Comparison of ENCODE assay signal across 18 cellular contexts in the genomic region with DNA sequence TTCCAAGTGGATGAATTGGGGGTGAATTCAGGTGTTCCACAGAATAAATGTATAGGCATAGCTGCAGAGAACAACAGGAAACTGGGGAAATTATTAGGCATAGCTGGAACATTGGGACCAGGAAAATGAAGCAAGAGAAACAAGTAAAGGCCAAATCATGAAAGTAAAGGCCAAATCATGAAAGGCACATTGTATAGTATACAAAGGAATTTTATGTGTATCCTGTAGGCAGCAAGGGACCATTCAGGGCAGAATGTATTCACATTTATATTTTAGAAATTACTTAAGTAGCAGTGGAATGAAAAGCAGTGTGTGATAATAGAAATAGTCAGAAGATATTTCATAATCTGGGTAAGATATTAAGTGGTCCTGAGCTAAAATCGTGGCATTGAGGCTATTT.
DNase-seq lines count a peak whose midpoint lies in the region; ATAC-seq lines count a peak whose summit lies in the region.
"Had no signal": no experiment of that assay in that cellular context is flagged by ENCODE, and none has a peak within 500 bp of the region (broad histone marks: within the 10 kb centered on the region; RNA-seq: fewer than 3 reads in every experiment).

No MANE protein-coding gene starts in this region.

- peak overlapping the region; percentile 88 for H3K27ac Mint-ChIP-seq in activated naive CD4-positive, alpha-beta T cell treated with anti-CD3 and anti-CD28 coated beads, Interleukin-2, amount 50 U/mL, for 24 hours
- H3K27ac Mint-ChIP-seq in activated naive CD4-positive, alpha-beta T cell treated with anti-CD3 and anti-CD28 coated beads, Interleukin-2, amount 10 ng/mL, durations not matched to agents 7 days and 5 days = no peak overlapping the region
- peak overlapping the region; percentile 68 for H3K27ac Mint-ChIP-seq in activated naive CD8-positive, alpha-beta T cell treated with anti-CD3 and anti-CD28 coated beads for 36 hours
- peak overlapping the region; percentile 81 for H3K27ac Mint-ChIP-seq in stimulated activated memory B cell treated with anti-CD40 and anti-IgM and Interleukin-4, amounts not matched to agents 10 μg/mL and 1 μg/mL and 100 μg/mL, for 72 hours
- H3K27ac Mint-ChIP-seq: CD8-positive, alpha-beta T cell had no signal

- CTCF ChIA-PET in activated naive CD4-positive, alpha-beta T cell treated with anti-CD3 and anti-CD28 coated beads, Interleukin-2, amount 10 ng/mL, durations not matched to agents 7 days and 5 days (lab: Charles Lee) = interaction anchor here (1.6 kb wide), 1 partner anchor 10 kb away, joined by 5 read pairs; no protein-coding TSS in a partner anchor

- H3K36me3 Mint-ChIP-seq in activated naive CD4-positive, alpha-beta T cell treated with anti-CD3 and anti-CD28 coated beads, Interleukin-2, amount 50 U/mL, for 24 hours = peaks cover 21% of the 10 kb centered on the region
- peaks cover 19% of the 10 kb centered on the region for H3K36me3 Mint-ChIP-seq in activated naive CD4-positive, alpha-beta T cell treated with anti-CD3 and anti-CD28 coated beads, Interleukin-2, amount 10 ng/mL, durations not matched to agents 7 days and 5 days
- H3K36me3 Mint-ChIP-seq in activated naive CD8-positive, alpha-beta T cell treated with anti-CD3 and anti-CD28 coated beads for 36 hours = peaks cover 36% of the 10 kb centered on the region
- H3K36me3 Mint-ChIP-seq in stimulated activated memory B cell treated with anti-CD40 and anti-IgM and Interleukin-4, amounts not matched to agents 10 μg/mL and 1 μg/mL and 100 μg/mL, for 72 hours = peaks cover 27% of the 10 kb centered on the region
- H3K36me3 Mint-ChIP-seq: CD8-positive, alpha-beta T cell had no signal

- H3K9me3 Mint-ChIP-seq in activated naive CD4-positive, alpha-beta T cell treated with anti-CD3 and anti-CD28 coated beads, Interleukin-2, amount 50 U/mL, for 24 hours = peaks cover 4% of the 10 kb centered on the region
- H3K9me3 Mint-ChIP-seq in activated naive CD4-positive, alpha-beta T cell treated with anti-CD3 and anti-CD28 coated beads, Interleukin-2, amount 10 ng/mL, durations not matched to agents 7 days and 5 days = no peaks in the 10 kb centered on the region
- H3K9me3 Mint-ChIP-seq in activated naive CD8-positive, alpha-beta T cell treated with anti-CD3 and anti-CD28 coated beads for 36 hours = peaks cover 2% of the 10 kb centered on the region
- H3K9me3 Mint-ChIP-seq in stimulated activated memory B cell treated with anti-CD40 and anti-IgM and Interleukin-4, amounts not matched to agents 10 μg/mL and 1 μg/mL and 100 μg/mL, for 72 hours = peaks cover 6% of the 10 kb centered on the region
- H3K9me3 Mint-ChIP-seq: CD8-positive, alpha-beta T cell had no signal

- no peak overlapping the region for H3K4me3 Mint-ChIP-seq in activated naive CD4-positive, alpha-beta T cell treated with anti-CD3 and anti-CD28 coated beads, Interleukin-2, amount 50 U/mL, for 24 hours
- H3K4me3 Mint-ChIP-seq in activated naive CD4-positive, alpha-beta T cell treated with anti-CD3 and anti-CD28 coated beads, Interleukin-2, amount 10 ng/mL, durations not matched to agents 7 days and 5 days = no peak overlapping the region
- no peak overlapping the region for H3K4me3 Mint-ChIP-seq in activated naive CD8-positive, alpha-beta T cell treated with anti-CD3 and anti-CD28 coated beads for 36 hours
- H3K4me3 Mint-ChIP-seq in stimulated activated memory B cell treated with anti-CD40 and anti-IgM and Interleukin-4, amounts not matched to agents 10 μg/mL and 1 μg/mL and 100 μg/mL, for 72 hours = peak overlapping the region; percentile 6
- H3K4me3 Mint-ChIP-seq: CD8-positive, alpha-beta T cell had no signal

- H3K4me1 Mint-ChIP-seq in activated naive CD4-positive, alpha-beta T cell treated with anti-CD3 and anti-CD28 coated beads, Interleukin-2, amount 50 U/mL, for 24 hours = peaks cover 86% of the 10 kb centered on the region
- H3K4me1 Mint-ChIP-seq in activated naive CD4-positive, alpha-beta T cell treated with anti-CD3 and anti-CD28 coated beads, Interleukin-2, amount 10 ng/mL, durations not matched to agents 7 days and 5 days = peaks cover 60% of the 10 kb centered on the region
- peaks cover 73% of the 10 kb centered on the region for H3K4me1 Mint-ChIP-seq in activated naive CD8-positive, alpha-beta T cell treated with anti-CD3 and anti-CD28 coated beads for 36 hours
- H3K4me1 Mint-ChIP-seq in stimulated activated memory B cell treated with anti-CD40 and anti-IgM and Interleukin-4, amounts not matched to agents 10 μg/mL and 1 μg/mL and 100 μg/mL, for 72 hours = peaks cover 91% of the 10 kb centered on the region

- no peaks in the 10 kb centered on the region for H3K27me3 Mint-ChIP-seq in activated naive CD4-positive, alpha-beta T cell treated with anti-CD3 and anti-CD28 coated beads, Interleukin-2, amount 50 U/mL, for 24 hours
- H3K27me3 Mint-ChIP-seq in activated naive CD4-positive, alpha-beta T cell treated with anti-CD3 and anti-CD28 coated beads, Interleukin-2, amount 10 ng/mL, durations not matched to agents 7 days and 5 days = no peaks in the 10 kb centered on the region
- H3K27me3 Mint-ChIP-seq in activated naive CD8-positive, alpha-beta T cell treated with anti-CD3 and anti-CD28 coated beads for 36 hours = no peaks in the 10 kb centered on the region
- H3K27me3 Mint-ChIP-seq in stimulated activated memory B cell treated with anti-CD40 and anti-IgM and Interleukin-4, amounts not matched to agents 10 μg/mL and 1 μg/mL and 100 μg/mL, for 72 hours = no peaks in the 10 kb centered on the region

- ATAC-seq in stimulated activated memory B cell treated with anti-CD40 and anti-IgM and Interleukin-4, amounts not matched to agents 10 μg/mL and 1 μg/mL and 100 μg/mL, for 72 hours = no peak
- ATAC-seq: CD8-positive, alpha-beta T cell; HepG2; Panc1; Right ventricle myocardium inferior; SK-N-SH treated with all-trans-retinoic acid at 6 μM for 48 hours had no signal

- DNase-seq in activated naive CD4-positive, alpha-beta T cell treated with anti-CD3 and anti-CD28 coated beads, Interleukin-2, amount 10 ng/mL, durations not matched to agents 7 days and 5 days = no peak
- DNase-seq in NAMALWA (ENCODE audit: low spot score) (peak; percentile 31), NCI-H1417 (lab: John Stamatoyannopoulos, UW) (no peak), AG08395 (ENCODE audit: low spot score) (no peak), globus pallidus (ENCODE audit: low spot score) (no peak)
- DNase-seq in activated naive CD8-positive, alpha-beta T cell treated with anti-CD3 and anti-CD28 coated beads for 36 hours = no peak
- DNase-seq: CD8-positive, alpha-beta T cell; EL; NCI-H2107; NCI-H226; NCI-H526 treated with DMSO at 0.1 percent for 48 hours; NK-92 treated with Interleukin-12 subunit alpha and Interleukin-12 subunit beta, amount 100 ng/mL, for 24 hours had no signal
